ENCODE assay signal across 11 cellular contexts in the genomic region with DNA sequence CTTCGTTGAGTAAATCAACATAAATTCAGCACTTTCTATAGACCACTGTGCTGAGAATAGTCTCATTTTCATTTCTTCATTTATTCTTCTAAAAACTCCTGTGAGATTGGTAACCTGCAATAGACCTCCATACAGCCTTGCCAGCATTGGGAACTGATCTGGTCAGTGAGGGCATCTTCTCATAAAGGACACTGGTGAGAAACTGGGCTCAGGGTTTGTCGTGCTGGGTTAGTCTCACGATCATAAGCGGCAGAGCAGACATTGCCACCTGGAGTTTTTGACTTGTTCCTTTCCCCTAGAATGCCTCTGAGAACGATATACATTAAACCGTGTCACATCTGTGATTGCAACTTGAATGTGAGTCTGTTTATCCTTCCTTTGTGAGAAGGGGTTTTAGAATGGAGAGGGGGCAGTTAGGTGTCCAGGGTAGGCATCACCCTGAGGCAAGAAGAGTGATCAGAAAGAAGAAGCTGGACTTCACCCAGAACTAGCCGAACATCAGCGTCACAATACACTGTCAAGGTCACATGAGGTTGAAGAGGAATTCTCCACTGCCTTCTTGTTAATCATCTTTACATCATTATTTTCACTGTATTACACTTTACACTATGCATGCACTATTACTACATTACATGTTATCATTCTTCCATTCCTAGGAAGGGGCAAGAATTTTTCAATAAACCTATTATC. TPM values are rescaled to one million over a fixed set of nuclear protein-coding genes. Genes with fewer than 3 reads are reported as not detected.
DNase-seq lines count a peak whose midpoint lies in the region; ATAC-seq and TF ChIP-seq lines count a peak whose summit lies in the region.
"Had no signal": no experiment of that assay in that cellular context is flagged by ENCODE, and none has a peak within 500 bp of the region (broad histone marks: within the 10 kb centered on the region; RNA-seq: fewer than 3 reads in every experiment).

No MANE protein-coding gene starts in this region.

- TF ChIP-seq CTCF in HCT116 (IDR thresholded peaks at IDR 0.05 in 2 of 3, conservative IDR thresholded peaks at IDR 0.05 in 1 of 3; ENCODE audit: borderline replicate concordance in 1 of 3, insufficient read depth in 1 of 3, low read depth in 2 of 3, low read length in 2 of 3) (no peak), nephron (IDR thresholded peaks at IDR 0.05; ENCODE audit: unreplicated experiment in 3 of 3) (no peak), PC-3 (conservative IDR thresholded peaks at IDR 0.05; ENCODE audit: low read depth, low read length) (no peak)

- H3K4me2 ChIP-seq in HCT116 (ENCODE audit: low read length): peak overlapping the region; percentile 92
- no peak overlapping the region for H3K4me2 ChIP-seq in PC-3 (ENCODE audit: low read length)
- H3K4me2 ChIP-seq: BLaER1 treated with 17β-estradiol and CSF1 and Interleukin-3, amounts not matched to agents 10 nM and 100 nM had no signal

- no peak overlapping the region for H3K27ac Mint-ChIP-seq in CD8-positive, alpha-beta memory T cell
- H3K27ac Mint-ChIP-seq in nephron: peak overlapping the region in 2 of 3 experiments; percentile 10 to 30

- RAD21 ChIA-PET in HCT116 (lab: Charles Lee; ENCODE audit: low non-redundant PET in 1 of 2, low total read pairs in 2 of 2, uncharacterized antibody in 2 of 2, unreplicated experiment in 2 of 2): no interaction called here

- H3K36me3 ChIP-seq in CD8-positive, alpha-beta memory T cell (ENCODE audit: insufficient read depth, low read length): no peaks in the 10 kb centered on the region
- H3K36me3 ChIP-seq in HCT116 (ENCODE audit: control insufficient read depth in 1 of 2, insufficient read depth in 2 of 2, low read length in 2 of 2): no peaks in the 10 kb centered on the region
- no peaks in the 10 kb centered on the region for H3K36me3 ChIP-seq in PC-3 (ENCODE audit: low read depth, low read length)
- H3K36me3 ChIP-seq: BLaER1 treated with 17β-estradiol and CSF1 and Interleukin-3, amounts not matched to agents 10 nM and 100 nM had no signal

- no peak for TF ChIP-seq RAD21 in HCT116 (IDR thresholded peaks at IDR 0.05; ENCODE audit: low read depth)

- H3K36me3 Mint-ChIP-seq in CD8-positive, alpha-beta memory T cell: no peaks in the 10 kb centered on the region
- H3K36me3 Mint-ChIP-seq in nephron (ENCODE audit: low read depth): no peaks in the 10 kb centered on the region

- H3K27me3 Mint-ChIP-seq in CD8-positive, alpha-beta memory T cell: peaks cover 30 to 74% of the 10 kb centered on the region in 2 donors
- H3K27me3 Mint-ChIP-seq in nephron (ENCODE audit: low read depth): peaks cover 21% of the 10 kb centered on the region

- peaks cover 10 to 20% (median 12%) of the 10 kb centered on the region in 3 donors for H3K4me1 Mint-ChIP-seq in CD8-positive, alpha-beta memory T cell
- H3K4me1 Mint-ChIP-seq in nephron: peaks cover 47% of the 10 kb centered on the region

- no peak for DNase-seq in CD8-positive, alpha-beta memory T cell
- DNase-seq in HCT116 (ENCODE audit: low read depth, low spot score): no peak
- DNase-seq in caudate nucleus (lab: John Stamatoyannopoulos, UW): peak in 5 of 61 donors; percentile 1 to 16 (median 4)
- no peak for DNase-seq in T-helper 9 cell
- no peak for DNase-seq in mesenteric fat pad (ENCODE audit: low spot score)
- no peak for DNase-seq in PC-3
- DNase-seq: NCI-H2081, SK-N-SH had no signal

- BruUV-seq in HCT116 (replicated peaks; lab: Mats Ljungman, UMichigan) (no TSS peak), PC-3 (replicated peaks; lab: Mats Ljungman, UMichigan) (no TSS peak)

- H3K9me3 Mint-ChIP-seq in CD8-positive, alpha-beta memory T cell: no peaks in the 10 kb centered on the region
- H3K9me3 Mint-ChIP-seq in nephron: no peaks in the 10 kb centered on the region

- H3K9me2 ChIP-seq in HCT116 (ENCODE audit: insufficient read depth): no peaks in the 10 kb centered on the region
- H3K9me2 ChIP-seq in PC-3 (replicated peaks; ENCODE audit: low read length): no peaks in the 10 kb centered on the region
- H3K9me2 ChIP-seq: SK-N-SH had no signal

- CTCF ChIA-PET in CD8-positive, alpha-beta memory T cell (lab: Charles Lee): no interaction called here
- CTCF ChIA-PET in HCT116 (lab: Charles Lee): no interaction called here
- CTCF ChIA-PET in PC-3 (lab: Charles Lee): no interaction called here

- H3F3A ChIP-seq in PC-3 (ENCODE audit: low read length, unreplicated experiment): no peaks in the 10 kb centered on the region

- no peak overlapping the region for H3K27ac ChIP-seq in CD8-positive, alpha-beta memory T cell (ENCODE audit: low read depth, low read length)
- H3K27ac ChIP-seq in HCT116 (ENCODE audit: low read depth, low read length): no peak overlapping the region
- H3K27ac ChIP-seq in caudate nucleus (ENCODE audit: low read depth, low read length): peak overlapping the region; percentile 94
- H3K27ac ChIP-seq in PC-3 (ENCODE audit: low read length): no peak overlapping the region
- H3K27ac ChIP-seq: BLaER1 treated with 17β-estradiol and CSF1 and Interleukin-3, amounts not matched to agents 10 nM and 100 nM had no signal

- peaks cover 6% of the 10 kb centered on the region for H3K4me1 ChIP-seq in CD8-positive, alpha-beta memory T cell (ENCODE audit: insufficient read depth, low read length)
- H3K4me1 ChIP-seq in HCT116 (ENCODE audit: control insufficient read depth in 1 of 2, insufficient read depth in 2 of 2, low read length in 2 of 2): peaks cover 6 to 17% of the 10 kb centered on the region in 2 experiments; a peak in 3 of 4 replicates
- peaks cover 16% of the 10 kb centered on the region for H3K4me1 ChIP-seq in PC-3 (ENCODE audit: insufficient read depth, low read length)

- no peak overlapping the region for H3K9ac ChIP-seq in HCT116 (ENCODE audit: low read length)
- no peak overlapping the region for H3K9ac ChIP-seq in PC-3 (ENCODE audit: low read length)
- H3K9ac ChIP-seq: BLaER1 treated with 17β-estradiol and CSF1 and Interleukin-3, amounts not matched to agents 10 nM and 100 nM had no signal

- H3K9me3 ChIP-seq in CD8-positive, alpha-beta memory T cell (ENCODE audit: low read length): no peaks in the 10 kb centered on the region
- H3K9me3 ChIP-seq in HCT116 (ENCODE audit: control insufficient read depth in 1 of 2, insufficient read depth in 1 of 2, low read depth in 1 of 2, low read length in 2 of 2) (no peaks in the 10 kb centered on the region), PC-3 (ENCODE audit: low read length) (no peaks in the 10 kb centered on the region)
- H3K9me3 ChIP-seq: SK-N-SH had no signal

- POLR2A ChIA-PET in CD8-positive, alpha-beta memory T cell (lab: Charles Lee): no interaction called here
- POLR2A ChIA-PET in HCT116 (lab: Charles Lee): no interaction called here
- POLR2A ChIA-PET in PC-3 (lab: Charles Lee; ENCODE audit: unreplicated experiment): no interaction called here

- peaks cover 22% of the 10 kb centered on the region for H3K27me3 ChIP-seq in CD8-positive, alpha-beta memory T cell (ENCODE audit: insufficient read depth, low read length, poor library complexity, severe bottlenecking)
- no peaks in the 10 kb centered on the region for H3K27me3 ChIP-seq in HCT116 (ENCODE audit: insufficient read depth, low read length)
- H3K27me3 ChIP-seq in PC-3 (ENCODE audit: low read length): no peaks in the 10 kb centered on the region
- H3K27me3 ChIP-seq: BLaER1 treated with 17β-estradiol and CSF1 and Interleukin-3, amounts not matched to agents 10 nM and 100 nM had no signal

- intact Hi-C loops in HCT116 (cut with micrococcal nuclease) (no loop called here), PC-3 (cut with micrococcal nuclease) (no loop called here)

- no peak overlapping the region for H3K4me3 ChIP-seq in CD8-positive, alpha-beta memory T cell (ENCODE audit: low read length)
- no peak overlapping the region for H3K4me3 ChIP-seq in HCT116 (replicated peaks in 1 of 2; ENCODE audit: low read depth in 1 of 2, low read length in 2 of 2)
- no peak overlapping the region for H3K4me3 ChIP-seq in PC-3 (ENCODE audit: low read length)
- H3K4me3 ChIP-seq: BLaER1 treated with 17β-estradiol and CSF1 and Interleukin-3, amounts not matched to agents 10 nM and 100 nM had no signal

- H2AFZ ChIP-seq in HCT116 (ENCODE audit: low read depth, low read length, poor library complexity, severe bottlenecking): peak overlapping the region; percentile 97
- no peak overlapping the region for H2AFZ ChIP-seq in PC-3 (ENCODE audit: low read length)

- H3K79me2 ChIP-seq in HCT116 (ENCODE audit: insufficient read depth, low read length) (no peaks in the 10 kb centered on the region), PC-3 (ENCODE audit: low read length) (no peaks in the 10 kb centered on the region)

- H4K20me1 ChIP-seq in HCT116 (ENCODE audit: insufficient read depth) (no peaks in the 10 kb centered on the region), PC-3 (ENCODE audit: low read length) (no peaks in the 10 kb centered on the region)
- H4K20me1 ChIP-seq: BLaER1 treated with 17β-estradiol and CSF1 and Interleukin-3, amounts not matched to agents 10 nM and 100 nM had no signal

- H3K4me3 Mint-ChIP-seq in CD8-positive, alpha-beta memory T cell: peak overlapping the region; percentile 7 to 57 (median 46)
- peak overlapping the region; percentile 59 to 92 (median 68) for H3K4me3 Mint-ChIP-seq in nephron

- no peak for TF ChIP-seq POLR2A in HCT116 (IDR thresholded peaks at IDR 0.05; ENCODE audit: borderline replicate concordance, extremely low read depth, insufficient read depth, insufficient read length)

- ATAC-seq in HCT116: no peak
- no peak for ATAC-seq in PC-3
- ATAC-seq in HG03378 (IDR thresholded peaks at IDR 0.05; ENCODE audit: unreplicated experiment): no peak

TF ChIP-seq in HCT116, 20 proteins besides CTCF, POLR2A, EP300 and RAD21 (continues in another document):
- TF ChIP-seq POLR2AphosphoS5 (IDR thresholded peaks at IDR 0.05; ENCODE audit: low read depth, low read length) (no peak), SIN3A (IDR thresholded peaks at IDR 0.05; ENCODE audit: low read depth) (no peak), TCF7L2 (IDR thresholded peaks at IDR 0.05; ENCODE audit: borderline replicate concordance, extremely low read depth, insufficient read depth, insufficient read length) (no peak), ZNF274 (IDR thresholded peaks at IDR 0.05; ENCODE audit: low read depth, low read length) (no peak)

RNA-seq across cellular contexts. Expression of a gene that starts 1.4 kb away (rescaled TPM):
- under 1 TPM; 0.85 to 0.97 TPM for total RNA-seq in CD8-positive, alpha-beta memory T cell
- polyA plus RNA-seq in CD8-positive, alpha-beta memory T cell: 0.13 TPM
- 21.2 TPM for total RNA-seq in HCT116 (2021; ENCODE audit: unreplicated experiment)
- polyA plus RNA-seq in HCT116 (2012): 4.6 and 7.8 TPM in 2 replicates
- 8.8 TPM for total RNA-seq in mesenteric fat pad
- total RNA-seq in PC-3 (2014; rRNA removed): 3.8 and 6.8 TPM in 2 replicates

Comparison
In these comparisons a context has a peak if more than half of its experiments do, and no peak if none do; other contexts are left out.
1. H3K27ac Mint-ChIP-seq: peak in nephron (2 of 3); none in CD8-positive, alpha-beta memory T cell (0 of 8).